In genomic region chr14:92492261-92492660, GRCh38 we compare ENCODE assay signal across 16 cellular contexts. TPM values are rescaled to one million over a fixed set of nuclear protein-coding genes. Genes with fewer than 3 reads are reported as not detected.
DNase-seq lines count a peak whose midpoint lies in the region; ATAC-seq, FAIRE-seq and TF ChIP-seq lines count a peak whose summit lies in the region.
"Had no signal": no experiment of that assay in that cellular context is flagged by ENCODE, and none has a peak within 500 bp of the region (broad histone marks: within the 10 kb centered on the region; RNA-seq: fewer than 3 reads in every experiment).

No MANE protein-coding gene starts in this region.

- H3K4me2 ChIP-seq in HepG2 (ENCODE audit: low read depth, low read length), result no peak overlapping the region

- no TSS peak for BruUV-seq in HepG2 (replicated peaks; lab: Mats Ljungman, UMichigan)

- H3K27me3 ChIP-seq in right lobe of liver, result no peaks in the 10 kb centered on the region
- peaks cover 2 to 21% of the 10 kb centered on the region in 2 experiments; a peak in 3 of 5 replicates for H3K27me3 ChIP-seq in HepG2 (ENCODE audit: control insufficient read depth in 1 of 2, insufficient read depth in 2 of 2, low read length in 2 of 2)
- H3K27me3 ChIP-seq: breast epithelium, thyroid gland had no signal

- intact Hi-C loops in right lobe of liver (cut with DNase I), result no loop called here
- intact Hi-C loops in HepG2 (cut with micrococcal nuclease; ENCODE audit: unreplicated experiment), result no loop called here
- intact Hi-C loops in Right ventricle myocardium superior (cut with DNase I), result no loop called here

- TF ChIP-seq EP300 in HepG2 (IDR thresholded peaks at IDR 0.05; ENCODE audit: low read depth in 2 of 2, low read length in 2 of 2) (no peak), HepG2 (CRISPR knock-in tag; IDR thresholded peaks at IDR 0.05; ENCODE audit: borderline replicate concordance) (no peak)

- POLR2A ChIA-PET in HepG2 (lab: Yijun Ruan, JAX), result no interaction called here

- H3K36me3 ChIP-seq in right lobe of liver (no peaks in the 10 kb centered on the region), HepG2 (replicated peaks in 1 of 2; ENCODE audit: control insufficient read depth in 1 of 2, insufficient read depth in 2 of 2, low read length in 2 of 2) (no peaks in the 10 kb centered on the region)
- H3K36me3 ChIP-seq: breast epithelium, thyroid gland had no signal

- no peak overlapping the region for H2AFZ ChIP-seq in HepG2 (ENCODE audit: low read length)

- no peak overlapping the region for H3K27ac ChIP-seq in right lobe of liver
- no peak overlapping the region for H3K27ac ChIP-seq in HepG2 (ENCODE audit: extremely low read length, insufficient read depth, low read length)
- H3K27ac ChIP-seq: thyroid gland had no signal

- CTCF ChIA-PET in HepG2 (lab: Yijun Ruan, JAX; ENCODE audit: low intra/inter-chr PET ratio, low total read pairs), result no interaction called here

- H4K20me1 ChIP-seq in HepG2 (ENCODE audit: insufficient read depth, low read length), result no peaks in the 10 kb centered on the region

- no peaks in the 10 kb centered on the region for H3K79me2 ChIP-seq in HepG2 (ENCODE audit: insufficient read depth, low read length)

- no peak for TF ChIP-seq RAD21 in HepG2 (CRISPR knock-in tag; IDR thresholded peaks at IDR 0.05)

- no peak for FAIRE-seq in HepG2 (lab: Jason Lieb, UNC)

- H3K9me3 ChIP-seq in right lobe of liver (no peaks in the 10 kb centered on the region), HepG2 (ENCODE audit: low read length) (no peaks in the 10 kb centered on the region)
- H3K9me3 ChIP-seq: breast epithelium, thyroid gland had no signal

- H3K4me3 ChIP-seq in right lobe of liver (no peak overlapping the region), HepG2 (replicated peaks in 1 of 3; ENCODE audit: insufficient read depth in 1 of 3, low read depth in 2 of 3, low read length in 3 of 3) (no peak overlapping the region)
- H3K4me3 ChIP-seq: breast epithelium, thyroid gland had no signal

- in situ Hi-C loops in HepG2 (cut with HindIII; ENCODE audit: extremely low pct_ligation_motif_present, low pct_unique_long_range_greater_than_20kb), result no loop called here

- peak; percentile 34 to 57 (median 50) for ATAC-seq in right lobe of liver
- ATAC-seq in HepG2, result no peak
- ATAC-seq in Right ventricle myocardium superior (ENCODE audit: poor library complexity), result peak; percentile 42
- no peak for ATAC-seq in GM21390 (IDR thresholded peaks at IDR 0.05; ENCODE audit: unreplicated experiment)
- no peak for ATAC-seq in HG02588 (IDR thresholded peaks at IDR 0.05; ENCODE audit: unreplicated experiment)
- ATAC-seq: activated T-helper 17 cell treated with anti-CD3 and anti-CD28 coated beads, Interleukin-2, amount 50 U/mL, for 72 hours had no signal

- DNase-seq in right lobe of liver, result peak in 1 of 3 donors; percentile 48
- no peak for DNase-seq in HepG2 (ENCODE audit: low spot score)
- DNase-seq in Right ventricle myocardium superior, result no peak
- peak; percentile 62 for DNase-seq in medulla oblongata (ENCODE audit: extremely low spot score)
- DNase-seq in ureter (ENCODE audit: low spot score), result peak; percentile 37
- DNase-seq in effector CD8-positive, alpha-beta T cell (lab: John Stamatoyannopoulos, UW), result no peak
- DNase-seq: CD4-positive, CD25-positive, alpha-beta regulatory T cell; DMS153; erythroblast; immature natural killer cell; NCI-H187 treated with DMSO at 0.1 percent for 48 hours; thyroid gland had no signal

- no peak for TF ChIP-seq CTCF in right lobe of liver (IDR thresholded peaks at IDR 0.05)
- no peak for TF ChIP-seq CTCF in HepG2 (CRISPR knock-in tag; IDR thresholded peaks at IDR 0.05)

- 56% methylated on average over 7 of the region's 10 CpGs for WGBS in right lobe of liver (ENCODE audit: insufficient coverage, low coverage, low lambda C conversion rate, missing lambda C conversion rate)
- WGBS in HepG2 (ENCODE audit: low lambda C conversion rate), result 61% methylated on average over 7 of the region's 10 CpGs

- no peak for TF ChIP-seq POLR2A in right lobe of liver (IDR thresholded peaks at IDR 0.05)
- no peak for TF ChIP-seq POLR2A in HepG2 (IDR thresholded peaks at IDR 0.05; ENCODE audit: insufficient read depth in 1 of 2, low read depth in 2 of 2, low read length in 2 of 2)

- H3K9ac ChIP-seq in HepG2 (ENCODE audit: insufficient read depth, low read depth, low read length), result no peak overlapping the region

- H3K4me1 ChIP-seq in right lobe of liver (no peaks in the 10 kb centered on the region), HepG2 (ENCODE audit: insufficient read depth, low read length) (peaks cover 25% of the 10 kb centered on the region)
- H3K4me1 ChIP-seq: breast epithelium, thyroid gland had no signal

TF ChIP-seq in HepG2, 621 proteins besides CTCF, POLR2A, EP300 and RAD21:
- no peak for TF ChIP-seq CAMTA2 (CRISPR knock-in tag; IDR thresholded peaks at IDR 0.05; ENCODE audit: borderline replicate concordance)
- TF ChIP-seq NR2C2 (CRISPR knock-in tag; IDR thresholded peaks at IDR 0.05; ENCODE audit: borderline replicate concordance), result no peak
- TF ChIP-seq ZNF30 (CRISPR knock-in tag; IDR thresholded peaks at IDR 0.05), result no peak
- TF ChIP-seq ZNF446 (CRISPR knock-in tag; IDR thresholded peaks at IDR 0.05), result no peak
- no peak for TF ChIP-seq GTF3A (CRISPR knock-in tag; conservative IDR thresholded peaks at IDR 0.05)
- TF ChIP-seq ELF4 (CRISPR knock-in tag; IDR thresholded peaks at IDR 0.05; ENCODE audit: borderline replicate concordance), result no peak
- no peak for TF ChIP-seq SP2 (CRISPR knock-in tag; IDR thresholded peaks at IDR 0.05)
- no peak for TF ChIP-seq ZNF180 (CRISPR knock-in tag; IDR thresholded peaks at IDR 0.05; ENCODE audit: borderline replicate concordance, low read depth)
- TF ChIP-seq HMGXB3 (CRISPR knock-in tag; IDR thresholded peaks at IDR 0.05; ENCODE audit: borderline replicate concordance), result no peak
- no peak for TF ChIP-seq IKZF1 (IDR thresholded peaks at IDR 0.05)
- TF ChIP-seq LCORL (IDR thresholded peaks at IDR 0.05), result no peak
- TF ChIP-seq LCORL (CRISPR knock-in tag; IDR thresholded peaks at IDR 0.05), result no peak
- no peak for TF ChIP-seq PTBP1 (IDR thresholded peaks at IDR 0.05; ENCODE audit: low read depth, low read length, poor library complexity, severe bottlenecking)

RNA-seq across cellular contexts. Expression of gene RIN3, which starts 21.3 kb away (rescaled TPM):
- total RNA-seq in right lobe of liver (10 to 100 TPM; 10.7 to 20.4 (median 18.9) TPM), HepG2 (2016; rRNA removed; fragmentation: Illumina TruSeq; extraction: Trizol) (2.3 and 2.9 TPM in 2 replicates), Right ventricle myocardium superior (11.0 TPM), ureter (27.3 TPM)
- total RNA-seq in HepG2 (2016; cell fraction: cytosol; rRNA removed; fragmentation: Illumina TruSeq; extraction: Trizol; ENCODE audit: low read depth), result 2.3 and 2.7 TPM in 2 replicates
- 2.0 and 2.8 TPM in 2 replicates for total RNA-seq in HepG2 (2016; cell fraction: insoluble cytoplasmic fraction; rRNA removed; fragmentation: Illumina TruSeq; extraction: Trizol)
- 4.4 and 4.7 TPM in 2 replicates for total RNA-seq in HepG2 (2016; cell fraction: membrane; rRNA removed; fragmentation: Illumina TruSeq; extraction: Trizol)
- 5.1 and 7.2 TPM in 2 replicates for total RNA-seq in HepG2 (2016; cell fraction: nucleus; rRNA removed; fragmentation: Illumina TruSeq; extraction: Trizol)
- 3.5 and 3.6 TPM in 2 replicates for polyA plus RNA-seq in HepG2 (2011; rRNA removed)
- 1.6 and 2.1 TPM in 2 replicates for polyA plus RNA-seq in HepG2 (2011; cell fraction: cytosol; rRNA removed)
- polyA plus RNA-seq in HepG2 (2011; cell fraction: nucleus; rRNA removed), result 7.0 TPM in 2 replicates
- polyA plus RNA-seq in HepG2 (2012), result 5.6 and 6.5 TPM in 2 replicates
- 6.3 and 6.8 TPM in 2 replicates for polyA plus RNA-seq in HepG2 (2016; cell fraction: cytosol; fragmentation: Illumina TruSeq; extraction: Trizol; ENCODE audit: low read depth)
- polyA plus RNA-seq in HepG2 (2016; cell fraction: insoluble cytoplasmic fraction; fragmentation: Illumina TruSeq; extraction: Trizol; ENCODE audit: low read depth), result 7.0 and 10.5 TPM in 2 replicates
- 9.8 and 10.5 TPM in 2 replicates for polyA plus RNA-seq in HepG2 (2016; cell fraction: membrane; fragmentation: Illumina TruSeq; extraction: Trizol; ENCODE audit: low read depth)
- polyA plus RNA-seq in HepG2 (2016; cell fraction: nucleus; fragmentation: Illumina TruSeq; extraction: Trizol; ENCODE audit: insufficient read depth, low read depth), result 11.7 and 11.9 TPM in 2 replicates
- polyA minus RNA-seq in HepG2 (2011; rRNA and poly(A)+ RNA removed; ENCODE audit: low replicate concordance), result 5.5 TPM in 1 of 2 replicates, not detected in the other
- polyA minus RNA-seq in HepG2 (2011; cell fraction: cytosol; rRNA and poly(A)+ RNA removed), result 4.6 and 4.9 TPM in 2 replicates
- 8.0 and 9.7 TPM in 2 replicates for polyA minus RNA-seq in HepG2 (2011; cell fraction: nucleus; rRNA and poly(A)+ RNA removed)

Comparison
In these comparisons a context has a peak if more than half of its experiments do, and no peak if none do; other contexts are left out.
1. ATAC-seq: peak in right lobe of liver (4 of 4) and Right ventricle myocardium superior (single experiment); none in HepG2 (single experiment), GM21390 (single experiment) and HG02588 (single experiment).
2. DNase-seq: peak in medulla oblongata (single experiment) and ureter (single experiment); none in HepG2 (single experiment), Right ventricle myocardium superior (single experiment) and effector CD8-positive, alpha-beta T cell (single experiment).